19 cellular contexts compared by ENCODE assay signal in the genomic region with DNA sequence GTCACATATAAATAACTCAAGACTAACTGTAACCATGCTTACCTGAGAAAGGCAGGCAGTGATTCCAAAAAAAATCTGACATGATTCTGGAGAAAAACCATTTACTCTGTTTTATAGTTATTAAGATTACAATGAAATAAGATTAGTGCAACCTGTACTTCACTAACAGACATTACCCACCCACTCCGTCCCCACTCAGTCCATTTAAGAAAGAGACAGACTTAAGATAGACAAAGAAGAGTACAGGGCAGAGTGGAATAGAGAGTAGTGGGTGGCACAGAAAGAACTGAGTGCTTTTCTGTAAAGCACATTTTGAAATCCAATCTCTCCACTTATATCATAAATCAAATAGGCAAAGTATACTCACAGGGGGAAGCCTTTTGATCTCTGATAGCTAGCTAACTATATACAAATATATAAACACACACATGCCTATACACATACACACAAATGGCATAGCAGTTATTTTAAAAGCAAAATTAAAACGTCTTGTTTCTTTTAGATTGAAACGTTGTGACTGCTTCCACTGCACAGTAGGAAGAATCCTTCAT.
"Had no signal": no experiment of that assay in that cellular context is flagged by ENCODE, and none has a peak within 500 bp of the region (broad histone marks: within the 10 kb centered on the region; RNA-seq: fewer than 3 reads in every experiment).

No MANE protein-coding gene starts in this region.

- DNase-seq: cortex of kidney; effector memory CD8-positive, alpha-beta T cell; erythroblast; esophagus squamous epithelium; immature natural killer cell; islet precursor cell; mesenchymal stem cell; mucosa of descending colon; naive B cell; right lobe of liver; small intestine; stimulated activated CD4-positive, alpha-beta T cell treated with anti-CD3 and anti-CD28 coated beads, Interleukin-15, amount 100 ng/mL, for 24 hours; stimulated activated CD4-positive, alpha-beta T cell treated with anti-CD3 and anti-CD28 coated beads, Interleukin-2, amount 100 ng/mL, for 48 hours; stimulated activated naive B cell treated with anti-CD40 and anti-IgM and Interleukin-4, amounts not matched to agents 10 μg/mL and 1 μg/mL and 100 μg/mL, for 72 hours; transverse colon; upper lobe of right lung; uterus had no signal

- ATAC-seq: effector memory CD8-positive, alpha-beta T cell; left lobe of liver; mucosa of descending colon; natural killer cell treated with Interleukin-12 subunit alpha and Interleukin-12 subunit beta and Interleukin-15 and Interleukin-18, amount 100 ng/mL, for 72 hours; right lobe of liver; stimulated activated naive B cell treated with anti-CD40 and anti-IgM and Interleukin-4, amounts not matched to agents 10 μg/mL and 1 μg/mL and 100 μg/mL, for 72 hours; upper lobe of right lung had no signal
